8 cellular contexts compared by ENCODE assay signal in genomic region chr17:62062936-62063335, GRCh38. TPM values are rescaled to one million over a fixed set of nuclear protein-coding genes. Genes with fewer than 3 reads are reported as not detected.
DNase-seq lines count a peak whose midpoint lies in the region; ATAC-seq and TF ChIP-seq lines count a peak whose summit lies in the region.

No MANE protein-coding gene starts in this region.

- H3K27ac ChIP-seq in sigmoid colon (peak overlapping the region in 2 of 4 donors; percentile 23 to 100), substantia nigra (ENCODE audit: low read depth, low read length, poor library complexity, severe bottlenecking) (no peak overlapping the region)

- H3K36me3 ChIP-seq in BE2C (peaks cover 23% of the 10 kb centered on the region), sigmoid colon (peaks cover 0 to 6% (median 0%) of the 10 kb centered on the region in 4 donors)

- H3K4me1 ChIP-seq in BE2C (no peaks in the 10 kb centered on the region), sigmoid colon (peaks cover 0 to 68% (median 54%) of the 10 kb centered on the region in 4 donors)

- TF ChIP-seq CTCF in BE2C (IDR thresholded peaks at IDR 0.05; ENCODE audit: low read depth, low read length) (no peak), choroid plexus epithelial cell (conservative IDR thresholded peaks at IDR 0.05; ENCODE audit: low read depth, low read length) (no peak), sigmoid colon (IDR thresholded peaks at IDR 0.05) (no peak)

- H3K9me3 ChIP-seq in BE2C (no peaks in the 10 kb centered on the region), sigmoid colon (no peaks in the 10 kb centered on the region)

- H3K27ac Mint-ChIP-seq in IgD-negative memory B cell (peak overlapping the region in 2 of 3 donors; percentile 10 to 97), naive B cell (peak overlapping the region in 3 of 6 donors; percentile 38 to 96 (median 61))

- no peaks in the 10 kb centered on the region for H3K27me3 ChIP-seq in BE2C
- no peaks in the 10 kb centered on the region for H3K27me3 ChIP-seq in sigmoid colon

- H3K36me3 Mint-ChIP-seq in IgD-negative memory B cell (peaks cover 7% of the 10 kb centered on the region), naive B cell (peaks cover 8 to 11% of the 10 kb centered on the region in 2 donors)

- no peak for DNase-seq in BE2C
- no peak for DNase-seq in choroid plexus epithelial cell (ENCODE audit: low read depth)
- DNase-seq in naive B cell = no peak
- no peak for DNase-seq in sigmoid colon
- DNase-seq in activated CD8-positive, alpha-beta memory T cell treated with anti-CD3 and anti-CD28 coated beads, Interleukin-2, amount 50 U/mL, for 4 hours = no peak
- DNase-seq in substantia nigra (lab: John Stamatoyannopoulos, UW) = no peak
- no peak for DNase-seq in nucleus accumbens (lab: John Stamatoyannopoulos, UW)

- no peak for TF ChIP-seq POLR2A in sigmoid colon (IDR thresholded peaks at IDR 0.05)

- H3K4me3 Mint-ChIP-seq in IgD-negative memory B cell (peak overlapping the region; percentile 91 to 97 (median 96)), naive B cell (peak overlapping the region; percentile 84 to 97 (median 96))

- H3K9me3 Mint-ChIP-seq in IgD-negative memory B cell (no peaks in the 10 kb centered on the region), naive B cell (no peaks in the 10 kb centered on the region)

- WGBS in sigmoid colon, 2 donors = 67 to 80% methylated on average over 3 of the region's 3 CpGs

- H3K4me3 ChIP-seq in BE2C (ENCODE audit: low read depth, low read length) (peak overlapping the region; percentile 98), choroid plexus epithelial cell (ENCODE audit: low read depth, low read length) (peak overlapping the region; percentile 99), sigmoid colon (peak overlapping the region in 2 of 4 donors; percentile 97 to 98)

- no peak for ATAC-seq in naive B cell (ENCODE audit: low read depth in 2 of 2)

- H3K27me3 Mint-ChIP-seq in IgD-negative memory B cell = no peaks in the 10 kb centered on the region
- no peaks in the 10 kb centered on the region for H3K27me3 Mint-ChIP-seq in naive B cell

- TF ChIP-seq EP300 in sigmoid colon (IDR thresholded peaks at IDR 0.05) = no peak

- intact Hi-C loops in sigmoid colon (cut with DNase I) = loop anchor here (5.0 to 10.0 kb wide), 3 partner anchors 66 to 1378 kb away; partner anchors contain the start of gene TANC2

- H3K4me1 Mint-ChIP-seq in IgD-negative memory B cell = peaks cover 43 to 48% (median 44%) of the 10 kb centered on the region in 3 donors
- H3K4me1 Mint-ChIP-seq in naive B cell = peaks cover 44 to 50% (median 45%) of the 10 kb centered on the region in 3 donors

RNA-seq across cellular contexts. Expression of gene MED13, which starts 2.1 kb away (rescaled TPM):
- polyA plus RNA-seq in BE2C (2012; ENCODE audit: insufficient read depth, insufficient read length, low read depth) = 15.9 TPM
- polyA plus RNA-seq in IgD-negative memory B cell (3.7 TPM), naive B cell (ENCODE audit: low read depth in 6 of 6) (1 to 10 TPM in 5 of 6 donors, under 1 TPM in 1; 0.60 to 8.6 (median 4.9) TPM), sigmoid colon (10 to 100 TPM in 2 of 3 donors, 1 to 10 TPM in 1; 9.0 to 12.1 (median 10.2) TPM)
- total RNA-seq in sigmoid colon = 10 to 100 TPM; 46.0 to 60.7 (median 51.8) TPM
